ENCODE assay signal across 8 cellular contexts in genomic region chr4:156991161-156991560, GRCh38. TPM values are rescaled to one million over a fixed set of nuclear protein-coding genes. Genes with fewer than 3 reads are reported as not detected.
"Had no signal": no experiment of that assay in that cellular context is flagged by ENCODE, and none has a peak within 500 bp of the region (broad histone marks: within the 10 kb centered on the region; RNA-seq: fewer than 3 reads in every experiment).

No MANE protein-coding gene starts in this region.

- H2AFZ ChIP-seq: GM23248 had no signal

- DNase-seq: GM23248, GOT3, H7, HFFc6, IMR-90 had no signal

- ATAC-seq: HCT116, K562 had no signal

- H3K9ac ChIP-seq: GM23248 had no signal

- H3K4me3 ChIP-seq: GM23248, HAP-1, K562 had no signal

- H3K27ac ChIP-seq: GM23248 had no signal

- H3K36me3 ChIP-seq: HAP-1 had no signal

RNA-seq across cellular contexts. Expression of gene PDGFC, which starts 19.6 kb away (rescaled TPM):
- total RNA-seq: K562 had no signal
- polyA plus RNA-seq: K562 had no signal
